In the genomic region with DNA sequence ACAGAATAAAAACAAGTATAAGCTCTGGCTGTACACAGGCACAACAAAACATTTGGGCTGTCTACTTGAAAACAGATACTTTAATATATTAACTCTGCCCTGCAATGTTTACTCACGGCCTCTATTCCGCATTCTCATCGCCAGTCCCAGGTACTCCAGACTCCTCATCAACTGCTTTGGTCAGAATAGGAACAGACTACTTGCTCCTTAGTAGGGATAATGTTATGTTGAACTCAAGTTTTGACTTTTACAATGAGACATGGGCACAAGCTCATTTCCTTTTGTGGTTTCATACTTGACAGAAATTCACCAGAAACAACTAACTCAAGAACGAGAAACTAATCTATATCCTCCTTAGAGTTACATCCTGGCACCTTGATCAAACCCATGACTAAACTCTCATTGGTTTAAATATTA, we compare ENCODE assay signal across 8 cellular contexts.
A peak's percentile ranks its signal among the peaks of the same experiment; 100 is the strongest.
DNase-seq lines count a peak whose midpoint lies in the region; ATAC-seq and TF ChIP-seq lines count a peak whose summit lies in the region.

No MANE protein-coding gene starts in this region.

- H3K9me3 ChIP-seq in BE2C: no peaks in the 10 kb centered on the region

- H3K27me3 ChIP-seq in BE2C: no peaks in the 10 kb centered on the region

- ATAC-seq in GM18870 (IDR thresholded peaks at IDR 0.05; ENCODE audit: unreplicated experiment) (peak; percentile 82), GM21825 (IDR thresholded peaks at IDR 0.05; ENCODE audit: unreplicated experiment) (peak; percentile 85), naive B cell (ENCODE audit: low read depth in 2 of 2) (peak; percentile 59 to 72), HG03045 (IDR thresholded peaks at IDR 0.05; ENCODE audit: unreplicated experiment) (no peak)

- no peaks in the 10 kb centered on the region for H3K27me3 Mint-ChIP-seq in naive B cell

- H3K36me3 Mint-ChIP-seq in naive B cell: peaks cover 28 to 32% of the 10 kb centered on the region in 2 donors

- H3K4me3 ChIP-seq in BE2C (ENCODE audit: low read depth, low read length): no peak overlapping the region

- H3K36me3 ChIP-seq in BE2C: no peaks in the 10 kb centered on the region

- no peaks in the 10 kb centered on the region for H3K9me3 Mint-ChIP-seq in naive B cell

- H3K4me1 ChIP-seq in BE2C: no peaks in the 10 kb centered on the region

- H3K4me3 Mint-ChIP-seq in naive B cell: peak overlapping the region; percentile 89 to 98 (median 94)

- no peak for TF ChIP-seq CTCF in BE2C (IDR thresholded peaks at IDR 0.05; ENCODE audit: low read depth, low read length)

- DNase-seq in NAMALWA (ENCODE audit: low spot score) (peak; percentile 61), naive B cell (peak; percentile 27), BE2C (no peak), glomerular visceral epithelial cell (ENCODE audit: extremely low spot score) (no peak), AML-193 (lab: John Stamatoyannopoulos, UW) (no peak)

- H3K27ac Mint-ChIP-seq in naive B cell: peak overlapping the region; percentile 84 to 98 (median 95)

- H3K4me1 Mint-ChIP-seq in naive B cell: peaks cover 38 to 67% (median 60%) of the 10 kb centered on the region in 3 donors

Comparison
In these comparisons a context has a peak if more than half of its experiments do, and no peak if none do; other contexts are left out.
1. DNase-seq: peak in NAMALWA (single experiment) and naive B cell (single experiment); none in BE2C (single experiment), glomerular visceral epithelial cell (single experiment) and AML-193 (0 of 2).